Comparison of ENCODE assay signal across 15 cellular contexts in the genomic region with DNA sequence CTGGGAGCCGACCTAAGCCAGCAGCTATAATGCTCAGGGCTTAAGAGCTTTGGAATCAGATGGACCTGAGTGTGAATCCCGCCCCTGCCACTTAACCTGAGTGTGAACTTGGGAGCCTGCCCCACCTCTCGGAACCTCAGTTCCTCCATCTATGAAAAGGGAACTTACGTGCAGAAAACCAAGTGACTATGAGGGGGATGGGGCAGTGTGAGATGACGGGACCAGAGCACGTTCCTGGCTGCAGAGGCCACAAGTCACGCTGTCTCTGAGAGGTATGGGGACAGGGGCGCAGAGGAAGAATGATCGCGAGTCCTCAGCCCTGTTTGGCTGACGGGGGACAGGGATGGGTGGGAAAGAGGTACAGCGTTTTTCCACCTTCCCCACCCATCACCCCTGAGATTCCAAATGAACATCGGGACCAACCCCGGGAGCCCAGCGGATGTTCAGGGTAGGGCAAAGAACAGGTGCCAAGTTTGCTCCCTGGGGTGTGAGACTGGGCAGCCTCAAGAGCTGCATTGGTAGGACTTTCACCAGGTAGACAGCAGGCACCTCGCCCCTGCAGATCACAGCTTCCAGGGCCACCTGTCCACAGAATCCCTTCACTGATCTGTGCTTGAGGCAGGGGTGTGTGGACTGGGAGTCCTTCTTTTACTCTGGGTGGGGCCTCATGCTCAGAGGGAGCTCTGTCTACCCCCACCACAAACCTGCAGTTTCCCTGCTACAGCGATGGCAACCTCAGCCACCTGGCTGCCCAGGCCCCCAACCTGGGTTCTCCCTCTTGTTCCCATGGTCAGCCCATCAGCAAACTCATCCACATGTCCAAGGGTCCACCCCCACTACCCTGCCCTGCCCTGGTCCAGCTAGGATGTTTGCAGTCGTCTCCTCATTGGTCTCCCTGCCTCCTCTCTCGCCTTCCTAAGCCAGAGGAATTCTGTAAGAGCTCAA.
DNase-seq lines count a peak whose midpoint lies in the region; ATAC-seq, FAIRE-seq and TF ChIP-seq lines count a peak whose summit lies in the region.
"Had no signal": no experiment of that assay in that cellular context is flagged by ENCODE, and none has a peak within 500 bp of the region (broad histone marks: within the 10 kb centered on the region; RNA-seq: fewer than 3 reads in every experiment).

No MANE protein-coding gene starts in this region.

- peak overlapping the region; percentile 65 for H4K91ac ChIP-seq in trophoblast cell (ENCODE audit: low read depth, low read length)

- ATAC-seq in DND-41 (ENCODE audit: insufficient read depth, low read depth), result peak; percentile 14; the same call in 1 of the 3 replicates
- ATAC-seq in effector memory CD8-positive, alpha-beta T cell (replicated peaks), result peak; percentile 26
- ATAC-seq in sciatic nerve, result no peak

- no peaks in the 10 kb centered on the region for H3K36me3 ChIP-seq in DND-41 (ENCODE audit: insufficient read depth, low read length)
- H3K36me3 ChIP-seq in trophoblast cell (ENCODE audit: control insufficient read depth in 1 of 2, insufficient read depth in 2 of 2, low read length in 2 of 2), result no peaks in the 10 kb centered on the region

- peaks cover 31 to 77% of the 10 kb centered on the region in 2 donors for H3K27me3 Mint-ChIP-seq in effector memory CD8-positive, alpha-beta T cell

- H3K79me2 ChIP-seq in DND-41 (ENCODE audit: insufficient read depth, low read length) (no peaks in the 10 kb centered on the region), trophoblast cell (ENCODE audit: control insufficient read depth, insufficient read depth, low read length, poor library complexity) (peaks cover 2% of the 10 kb centered on the region)

- H3K4ac ChIP-seq in trophoblast cell (ENCODE audit: low read depth, low read length), result no peak overlapping the region

- H3K18ac ChIP-seq in trophoblast cell (ENCODE audit: low read length), result no peak overlapping the region

- WGBS in trophoblast cell (ENCODE audit: extremely low coverage, insufficient coverage, insufficient read length), result no CpG with 5 or more reads among the region's 19 CpGs

- no peak overlapping the region for H4K12ac ChIP-seq in trophoblast cell (ENCODE audit: low read depth, low read length)

- peak overlapping the region; percentile 41 for H3K14ac ChIP-seq in trophoblast cell (ENCODE audit: low read length)

- H3K27me3 ChIP-seq in DND-41 (ENCODE audit: insufficient read depth, low read length, poor library complexity), result no peaks in the 10 kb centered on the region
- no peaks in the 10 kb centered on the region for H3K27me3 ChIP-seq in trophoblast cell (ENCODE audit: insufficient read depth, low read length)

- H3K4me3 ChIP-seq in DND-41 (ENCODE audit: low read depth in 1 of 2, low read length in 2 of 2) (no peak overlapping the region), trophoblast cell (ENCODE audit: low read depth, low read length) (no peak overlapping the region)
- H3K4me3 ChIP-seq: SK-N-MC had no signal

- H3K4me2 ChIP-seq in DND-41 (ENCODE audit: insufficient read depth, low read length), result no peak overlapping the region
- no peak overlapping the region for H3K4me2 ChIP-seq in trophoblast cell (ENCODE audit: low read length)

- H3K36me3 Mint-ChIP-seq in effector memory CD8-positive, alpha-beta T cell (ENCODE audit: insufficient read depth), result no peaks in the 10 kb centered on the region

- DNase-seq in DND-41, result no peak
- peak; percentile 76 for DNase-seq in NOMO-1 treated with DMSO at 0.1 percent for 48 hours (lab: John Stamatoyannopoulos, UW; ENCODE audit: unreplicated experiment)
- DNase-seq in effector memory CD8-positive, alpha-beta T cell, result no peak
- DNase-seq in trophoblast cell, result no peak
- DNase-seq in urothelium cell line (ENCODE audit: low spot score), result no peak
- DNase-seq in stimulated activated CD4-positive, alpha-beta T cell treated with anti-CD3 and anti-CD28 coated beads, Interleukin-12 subunit alpha, Interleukin-12 subunit beta, amount 100 ng/mL, for 4 hours, result no peak
- DNase-seq in sciatic nerve (ENCODE audit: low spot score), result no peak
- no peak for DNase-seq in SW 1271 (lab: John Stamatoyannopoulos, UW)
- DNase-seq: activated CD4-positive, alpha-beta T cell treated with anti-CD3 and anti-CD28 coated beads for 1 hour; NCI-H510A treated with DMSO at 0.1 percent for 48 hours; stimulated activated naive CD4-positive, alpha-beta T cell had no signal

- H2BK5ac ChIP-seq in trophoblast cell (ENCODE audit: low read depth, low read length, poor library complexity), result peak overlapping the region; percentile 24

- H2AK5ac ChIP-seq in trophoblast cell (ENCODE audit: low read length), result peak overlapping the region; percentile 8

- no peak overlapping the region for H3K4me3 Mint-ChIP-seq in effector memory CD8-positive, alpha-beta T cell

- H2AFZ ChIP-seq in DND-41 (ENCODE audit: low read depth, low read length) (no peak overlapping the region), trophoblast cell (ENCODE audit: insufficient read depth, low read length, poor library complexity) (no peak overlapping the region)

- H3K4me1 ChIP-seq in DND-41 (ENCODE audit: insufficient read depth, low read length) (no peaks in the 10 kb centered on the region), trophoblast cell (ENCODE audit: control insufficient read depth in 1 of 2, insufficient read depth in 2 of 2, low read length in 2 of 2) (peaks cover 17 to 22% of the 10 kb centered on the region in 2 experiments)

- no peaks in the 10 kb centered on the region for H3K4me1 Mint-ChIP-seq in effector memory CD8-positive, alpha-beta T cell (ENCODE audit: low read depth in 2 of 2)

- peak overlapping the region; percentile 23 for H2BK12ac ChIP-seq in trophoblast cell (ENCODE audit: low read length)

- FAIRE-seq in urothelium cell line (lab: Jason Lieb, UNC), result no peak
- FAIRE-seq: G401.6, GM18507 had no signal

- H3K27ac Mint-ChIP-seq in effector memory CD8-positive, alpha-beta T cell, result no peak overlapping the region

- H3K9me3 ChIP-seq in DND-41 (ENCODE audit: insufficient read depth, low read length, severe bottlenecking), result no peaks in the 10 kb centered on the region
- no peaks in the 10 kb centered on the region for H3K9me3 ChIP-seq in trophoblast cell (ENCODE audit: insufficient read depth, low read depth, low read length)

- H3K9ac ChIP-seq in DND-41 (ENCODE audit: low read depth, low read length), result no peak overlapping the region
- H3K9ac ChIP-seq in trophoblast cell (ENCODE audit: low read length), result no peak overlapping the region

- peaks cover 20% of the 10 kb centered on the region for H3K79me1 ChIP-seq in trophoblast cell (ENCODE audit: low read length)

- H3K27ac ChIP-seq in DND-41 (ENCODE audit: low read length) (no peak overlapping the region), trophoblast cell (ENCODE audit: low read depth, low read length) (peak overlapping the region; percentile 8)
- H3K27ac ChIP-seq: C4-2B, SK-N-MC had no signal

- peak overlapping the region; percentile 40 for H2BK120ac ChIP-seq in trophoblast cell (ENCODE audit: insufficient read depth, low read length, poor library complexity)

- intact Hi-C loops in sciatic nerve (cut with DNase I), result no loop called here

- no peak for TF ChIP-seq CTCF in DND-41 (IDR thresholded peaks at IDR 0.05; ENCODE audit: borderline replicate concordance, extremely low read depth, low read length, poor library complexity, severe bottlenecking)

- no peak overlapping the region for H3K23ac ChIP-seq in trophoblast cell (ENCODE audit: low read length)

- no peak overlapping the region for H4K8ac ChIP-seq in trophoblast cell (ENCODE audit: low read depth, low read length)

- H4K20me1 ChIP-seq in DND-41 (ENCODE audit: insufficient read depth, low read length), result peaks cover 5% of the 10 kb centered on the region; the same call in 1 of the 2 replicates

- H3K9me3 Mint-ChIP-seq in effector memory CD8-positive, alpha-beta T cell, result no peaks in the 10 kb centered on the region
